In the genomic region with DNA sequence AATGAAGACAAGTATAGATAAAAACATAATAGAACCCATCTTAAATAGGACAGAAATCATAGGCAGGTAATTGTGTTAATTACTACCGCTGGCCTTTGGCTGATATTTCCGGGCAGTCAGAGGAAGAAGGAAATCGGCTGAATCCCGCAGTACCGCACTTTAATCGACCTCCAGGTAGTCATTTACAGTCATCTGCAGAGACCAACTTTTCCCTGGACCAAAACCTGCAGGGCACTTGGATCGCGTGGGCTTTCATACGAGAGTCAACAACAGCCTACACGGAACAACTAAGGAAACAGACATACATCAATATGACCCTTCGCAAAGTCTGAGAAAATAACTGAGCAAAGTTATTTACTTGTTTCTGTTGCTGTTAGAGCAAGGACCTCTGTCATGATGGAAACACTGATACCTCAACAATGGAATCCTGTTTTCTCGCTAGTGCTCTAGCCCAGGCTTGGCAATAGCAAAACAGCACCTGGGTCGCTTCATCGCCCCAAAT, we compare ENCODE assay signal across 8 cellular contexts. TPM values are rescaled to one million over a fixed set of nuclear protein-coding genes. Genes with fewer than 3 reads are reported as not detected.
DNase-seq lines count a peak whose midpoint lies in the region; ATAC-seq and TF ChIP-seq lines count a peak whose summit lies in the region.

No MANE protein-coding gene starts in this region.

- WGBS in spleen, 5 donors = 0 to 1% (median 1%) methylated on average over 14 of the region's 14 CpGs

- peak; percentile 25 for DNase-seq in COR-L47 (lab: John Stamatoyannopoulos, UW)
- peak; percentile 63 for DNase-seq in activated effector memory CD4-positive, alpha-beta T cell treated with anti-CD3 and anti-CD28 coated beads, Interleukin-2, amount 50 U/mL, for 16 hours
- no peak for DNase-seq in spleen
- no peak for DNase-seq in activated CD4-positive, alpha-beta T cell treated with anti-CD3 and anti-CD28 coated beads for 48 hours

- ATAC-seq in HG03378 (IDR thresholded peaks at IDR 0.05; ENCODE audit: unreplicated experiment) (peak; percentile 0), GM19452 (IDR thresholded peaks at IDR 0.05; ENCODE audit: unreplicated experiment) (no peak), HG03196 (IDR thresholded peaks at IDR 0.05; ENCODE audit: unreplicated experiment) (no peak)

- H3K9me3 ChIP-seq in spleen = no peaks in the 10 kb centered on the region

- H3K4me3 ChIP-seq in iPS-11a (ENCODE audit: low read depth, low read length) = peak overlapping the region; percentile 91
- peak overlapping the region; percentile 61 to 87 (median 74) for H3K4me3 ChIP-seq in spleen

- peaks cover 0 to 22% (median 11%) of the 10 kb centered on the region in 6 donors for H3K36me3 ChIP-seq in spleen

- H3K27ac ChIP-seq in spleen = peak overlapping the region; percentile 77 to 98 (median 96)

- peaks cover 23 to 52% (median 45%) of the 10 kb centered on the region in 6 donors for H3K4me1 ChIP-seq in spleen

- no peaks in the 10 kb centered on the region for H3K27me3 ChIP-seq in spleen (replicated peaks in 1 of 7)

- intact Hi-C loops in spleen (cut with DNase I; ENCODE audit: low total_unique reads) = no loop called here

- TF ChIP-seq CTCF in spleen (IDR thresholded peaks at IDR 0.05 in 8 of 11, conservative IDR thresholded peaks at IDR 0.05 in 3 of 11) = peak in 1 of 11 experiments; percentile 10

- no peak for TF ChIP-seq POLR2A in spleen (IDR thresholded peaks at IDR 0.05)

RNA-seq across cellular contexts. Expression of a gene that starts 0.7 kb away (rescaled TPM):
- total RNA-seq in spleen = 10 to 100 TPM in 2 of 7 donors, 1 to 10 TPM in 5; 6.8 to 15.9 (median 9.0) TPM
- 1 to 10 TPM; 3.5 to 4.5 (median 3.7) TPM for polyA plus RNA-seq in spleen

RNA-seq across cellular contexts. Expression of a gene that starts 1.0 kb away (rescaled TPM):
- 10 to 100 TPM; 25.2 to 53.5 (median 30.5) TPM for total RNA-seq in spleen
- polyA plus RNA-seq in spleen = 10 to 100 TPM; 12.3 to 17.2 (median 17.1) TPM

RNA-seq across cellular contexts. Expression of a gene that starts 54.4 kb away (rescaled TPM):
- 10 to 100 TPM; 14.6 to 29.5 (median 17.5) TPM for total RNA-seq in spleen
- 1 to 10 TPM; 5.5 to 8.3 (median 5.7) TPM for polyA plus RNA-seq in spleen

Comparison
In these comparisons a context has a peak if more than half of its experiments do, and no peak if none do; other contexts are left out.
1. DNase-seq: peak in COR-L47 (single experiment) and activated effector memory CD4-positive, alpha-beta T cell treated with anti-CD3 and anti-CD28 coated beads, Interleukin-2, amount 50 U/mL, for 16 hours (single experiment); none in spleen (single experiment) and activated CD4-positive, alpha-beta T cell treated with anti-CD3 and anti-CD28 coated beads for 48 hours (single experiment).